Comparison of ENCODE assay signal across 21 cellular contexts in genomic region chr10:43851030-43851429, GRCh38.
"Had no signal": no experiment of that assay in that cellular context is flagged by ENCODE, and none has a peak within 500 bp of the region (broad histone marks: within the 10 kb centered on the region; RNA-seq: fewer than 3 reads in every experiment).

No MANE protein-coding gene starts in this region.

- H3K4me3 ChIP-seq: esophagus squamous epithelium, gastroesophageal sphincter, lung, sigmoid colon, skin epidermis, tibial artery, upper lobe of left lung, uterus had no signal

- H3K27me3 ChIP-seq: esophagus squamous epithelium, gastroesophageal sphincter, sigmoid colon, tibial artery, upper lobe of left lung, uterus had no signal

- H3K36me3 ChIP-seq: esophagus squamous epithelium, gastroesophageal sphincter, neutrophil, sigmoid colon, tibial artery, upper lobe of left lung, uterus had no signal

- DNase-seq: effector memory CD4-positive, alpha-beta T cell; esophagus squamous epithelium; foreskin fibroblast; glutamatergic neuron; immature natural killer cell; left ventricle myocardium superior; mesenchymal stem cell; naive thymus-derived CD8-positive, alpha-beta T cell; posterior cingulate gyrus; sigmoid colon; stimulated activated CD4-positive, alpha-beta T cell treated with anti-CD3 and anti-CD28 coated beads, Interleukin-12 subunit alpha, Interleukin-12 subunit beta, amount 100 ng/mL, for 4 hours; stimulated activated naive CD8-positive, alpha-beta T cell treated with anti-CD3 and anti-CD28 coated beads, Interleukin-15, Interleukin-2, amounts not matched to agents 100 U/mL and 50 U/mL, for 24 hours; tibial artery; upper lobe of left lung; uterus had no signal

- H3K9me3 ChIP-seq: esophagus squamous epithelium, gastroesophageal sphincter, neutrophil, sigmoid colon, tibial artery, upper lobe of left lung, uterus had no signal

- ATAC-seq: gastroesophageal sphincter; left ventricle myocardium superior; naive thymus-derived CD8-positive, alpha-beta T cell; stimulated activated naive CD8-positive, alpha-beta T cell treated with anti-CD3 and anti-CD28 coated beads, Interleukin-15, Interleukin-2, amounts not matched to agents 100 U/mL and 50 U/mL, for 24 hours had no signal

- H3K27ac ChIP-seq: epithelial cell of prostate, esophagus squamous epithelium, gastroesophageal sphincter, neutrophil, sigmoid colon, skin epidermis, tibial artery, upper lobe of left lung, uterus had no signal

- FAIRE-seq: keratinocyte had no signal

- H3K4me1 ChIP-seq: uterus had no signal
